1 cellular context compared by ENCODE assay signal in the genomic region with DNA sequence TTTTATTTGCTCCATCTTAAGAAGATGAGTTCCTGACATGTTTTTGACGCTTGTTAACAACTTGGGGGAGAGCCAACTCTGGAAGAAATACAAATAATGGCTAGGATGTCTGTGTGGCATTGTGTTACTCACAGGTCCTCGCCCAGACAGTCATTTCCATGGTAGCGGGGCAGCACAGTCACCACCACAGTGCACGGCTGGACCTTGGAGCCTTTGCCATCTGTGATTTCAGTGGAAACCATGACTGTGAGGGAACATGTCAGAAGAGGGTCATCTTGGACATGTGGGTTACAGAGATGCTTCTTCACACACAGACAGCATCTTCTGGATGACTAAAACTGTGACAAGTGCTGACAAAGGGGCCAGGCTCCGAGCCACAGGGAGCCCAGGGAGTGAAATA.
TF ChIP-seq lines count a peak whose summit lies in the region.

No MANE protein-coding gene starts in this region.

TF ChIP-seq in HepG2, 621 proteins besides CTCF, POLR2A, EP300 and RAD21 (continued from another document):
- TF ChIP-seq, protein P1, sequence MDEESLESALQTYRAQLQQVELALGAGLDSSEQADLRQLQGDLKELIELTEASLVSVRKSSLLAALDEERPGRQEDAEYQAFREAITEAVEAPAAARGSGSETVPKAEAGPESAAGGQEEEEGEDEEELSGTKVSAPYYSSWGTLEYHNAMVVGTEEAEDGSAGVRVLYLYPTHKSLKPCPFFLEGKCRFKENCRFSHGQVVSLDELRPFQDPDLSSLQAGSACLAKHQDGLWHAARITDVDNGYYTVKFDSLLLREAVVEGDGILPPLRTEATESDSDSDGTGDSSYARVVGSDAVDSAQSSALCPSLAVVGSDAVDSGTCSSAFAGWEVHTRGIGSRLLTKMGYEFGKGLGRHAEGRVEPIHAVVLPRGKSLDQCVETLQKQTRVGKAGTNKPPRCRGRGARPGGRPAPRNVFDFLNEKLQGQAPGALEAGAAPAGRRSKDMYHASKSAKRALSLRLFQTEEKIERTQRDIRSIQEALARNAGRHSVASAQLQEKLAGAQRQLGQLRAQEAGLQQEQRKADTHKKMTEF (CRISPR knock-in tag; IDR thresholded peaks at IDR 0.05), result no peak
- TF ChIP-seq, protein P2, sequence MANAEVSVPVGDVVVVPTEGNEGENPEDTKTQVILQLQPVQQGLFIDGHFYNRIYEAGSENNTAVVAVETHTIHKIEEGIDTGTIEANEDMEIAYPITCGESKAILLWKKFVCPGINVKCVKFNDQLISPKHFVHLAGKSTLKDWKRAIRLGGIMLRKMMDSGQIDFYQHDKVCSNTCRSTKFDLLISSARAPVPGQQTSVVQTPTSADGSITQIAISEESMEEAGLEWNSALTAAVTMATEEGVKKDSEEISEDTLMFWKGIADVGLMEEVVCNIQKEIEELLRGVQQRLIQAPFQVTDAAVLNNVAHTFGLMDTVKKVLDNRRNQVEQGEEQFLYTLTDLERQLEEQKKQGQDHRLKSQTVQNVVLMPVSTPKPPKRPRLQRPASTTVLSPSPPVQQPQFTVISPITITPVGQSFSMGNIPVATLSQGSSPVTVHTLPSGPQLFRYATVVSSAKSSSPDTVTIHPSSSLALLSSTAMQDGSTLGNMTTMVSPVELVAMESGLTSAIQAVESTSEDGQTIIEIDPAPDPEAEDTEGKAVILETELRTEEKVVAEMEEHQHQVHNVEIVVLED (CRISPR knock-in tag; IDR thresholded peaks at IDR 0.05; ENCODE audit: borderline replicate concordance), result no peak
- no peak for TF ChIP-seq ZNF567 (CRISPR knock-in tag; IDR thresholded peaks at IDR 0.05; ENCODE audit: borderline replicate concordance)
- TF ChIP-seq NCOA1 (CRISPR knock-in tag; IDR thresholded peaks at IDR 0.05), result no peak
- TF ChIP-seq, protein P3, sequence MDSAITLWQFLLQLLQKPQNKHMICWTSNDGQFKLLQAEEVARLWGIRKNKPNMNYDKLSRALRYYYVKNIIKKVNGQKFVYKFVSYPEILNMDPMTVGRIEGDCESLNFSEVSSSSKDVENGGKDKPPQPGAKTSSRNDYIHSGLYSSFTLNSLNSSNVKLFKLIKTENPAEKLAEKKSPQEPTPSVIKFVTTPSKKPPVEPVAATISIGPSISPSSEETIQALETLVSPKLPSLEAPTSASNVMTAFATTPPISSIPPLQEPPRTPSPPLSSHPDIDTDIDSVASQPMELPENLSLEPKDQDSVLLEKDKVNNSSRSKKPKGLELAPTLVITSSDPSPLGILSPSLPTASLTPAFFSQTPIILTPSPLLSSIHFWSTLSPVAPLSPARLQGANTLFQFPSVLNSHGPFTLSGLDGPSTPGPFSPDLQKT (CRISPR knock-in tag; IDR thresholded peaks at IDR 0.05; ENCODE audit: borderline replicate concordance), result no peak
- TF ChIP-seq PRPF4 (IDR thresholded peaks at IDR 0.05; ENCODE audit: low read depth, low read length, poor library complexity, severe bottlenecking), result no peak
- no peak for TF ChIP-seq AKAP8 (CRISPR knock-in tag; IDR thresholded peaks at IDR 0.05)
- TF ChIP-seq SMYD3 (CRISPR knock-in tag; IDR thresholded peaks at IDR 0.05), result no peak
